In genomic region chr19:4508698-4509097, GRCh38 we compare ENCODE assay signal across 24 cellular contexts. TPM values are rescaled to one million over a fixed set of nuclear protein-coding genes. Genes with fewer than 3 reads are reported as not detected.
DNase-seq lines count a peak whose midpoint lies in the region; ATAC-seq and TF ChIP-seq lines count a peak whose summit lies in the region.
"Had no signal": no experiment of that assay in that cellular context is flagged by ENCODE, and none has a peak within 500 bp of the region (broad histone marks: within the 10 kb centered on the region; RNA-seq: fewer than 3 reads in every experiment).

No MANE protein-coding gene starts in this region.

- H3K9me3 Mint-ChIP-seq in Caco-2 (ENCODE audit: unreplicated experiment) = no peaks in the 10 kb centered on the region
- H3K9me3 Mint-ChIP-seq in activated T-cell treated with anti-CD3 and anti-CD28 coated beads, Interleukin-2, amount 50 U/mL, for 4 hours = no peaks in the 10 kb centered on the region
- H3K9me3 Mint-ChIP-seq: CD8-positive, alpha-beta T cell had no signal

- no peak for ATAC-seq in activated T-cell treated with anti-CD3 and anti-CD28 coated beads, Interleukin-2, amount 50 U/mL, for 4 hours
- no peak for ATAC-seq in HG02763 (IDR thresholded peaks at IDR 0.05; ENCODE audit: unreplicated experiment)
- ATAC-seq: CD8-positive, alpha-beta T cell had no signal

- no peak overlapping the region for H3K4me3 Mint-ChIP-seq in Caco-2 (ENCODE audit: unreplicated experiment)
- no peak overlapping the region for H3K4me3 Mint-ChIP-seq in activated T-cell treated with anti-CD3 and anti-CD28 coated beads, Interleukin-2, amount 50 U/mL, for 4 hours
- H3K4me3 Mint-ChIP-seq: CD8-positive, alpha-beta T cell had no signal

- no peaks in the 10 kb centered on the region for H3K27me3 Mint-ChIP-seq in Caco-2 (ENCODE audit: insufficient read depth, unreplicated experiment)
- no peaks in the 10 kb centered on the region for H3K27me3 Mint-ChIP-seq in activated T-cell treated with anti-CD3 and anti-CD28 coated beads, Interleukin-2, amount 50 U/mL, for 4 hours (ENCODE audit: low read depth)

- no peaks in the 10 kb centered on the region for H3K4me1 ChIP-seq in BE2C
- H3K4me1 ChIP-seq in Caco-2 = no peaks in the 10 kb centered on the region
- peaks cover 7% of the 10 kb centered on the region for H3K4me1 ChIP-seq in rectal smooth muscle tissue (ENCODE audit: control insufficient read depth, insufficient read depth, low read length)

- H3K27me3 ChIP-seq in BE2C (no peaks in the 10 kb centered on the region), Caco-2 (replicated peaks; ENCODE audit: control insufficient read depth, insufficient read depth, low read length) (no peaks in the 10 kb centered on the region), rectal smooth muscle tissue (ENCODE audit: control insufficient read depth, insufficient read depth, low read length) (no peaks in the 10 kb centered on the region)

- WGBS in lower leg skin, 2 donors = 70 to 86% methylated on average over 13 to 15 of the region's 21 CpGs

- H3K27ac ChIP-seq in rectal smooth muscle tissue (ENCODE audit: low read depth, low read length) = peak overlapping the region; percentile 64
- H3K27ac ChIP-seq: C4-2B, RWPE1, SK-N-MC had no signal

- intact Hi-C loops in Caco-2 (cut with micrococcal nuclease; ENCODE audit: unreplicated experiment) = no loop called here
- intact Hi-C loops in lower leg skin (cut with DNase I; ENCODE audit: low total_unique reads) = no loop called here

- H3K36me3 ChIP-seq in BE2C = peaks cover 6% of the 10 kb centered on the region
- no peaks in the 10 kb centered on the region for H3K36me3 ChIP-seq in Caco-2 (ENCODE audit: control insufficient read depth, insufficient read depth, low read length)
- peaks cover 18% of the 10 kb centered on the region for H3K36me3 ChIP-seq in rectal smooth muscle tissue (ENCODE audit: control insufficient read depth, insufficient read depth, low read length)

- H3K27ac Mint-ChIP-seq in Caco-2 (ENCODE audit: unreplicated experiment) = peak overlapping the region; percentile 32
- H3K27ac Mint-ChIP-seq: CD8-positive, alpha-beta T cell had no signal

- no TSS peak for BruUV-seq in Caco-2 (replicated peaks; lab: Mats Ljungman, UMichigan)

- H3K4me1 Mint-ChIP-seq in Caco-2 (ENCODE audit: low read depth, unreplicated experiment) = no peaks in the 10 kb centered on the region
- H3K4me1 Mint-ChIP-seq in activated T-cell treated with anti-CD3 and anti-CD28 coated beads, Interleukin-2, amount 50 U/mL, for 4 hours (ENCODE audit: low read depth) = no peaks in the 10 kb centered on the region

- DNase-seq in BE2C = peak; percentile 55
- DNase-seq in Caco-2 = no peak
- DNase-seq in RPMI7951 (ENCODE audit: low read depth) = peak; percentile 47
- DNase-seq in activated T-cell treated with anti-CD3 and anti-CD28 coated beads, Interleukin-2, amount 50 U/mL, for 4 hours = no peak
- DNase-seq in lower leg skin (ENCODE audit: low spot score in 2 of 2) = no peak
- DNase-seq in EL = no peak
- DNase-seq: DMS 273 treated with DMSO at 0.1 percent for 48 hours, DMS79, KBM-7, MV-4-11, NCI-H2029, NCI-H226, NCI-H524, NCI-H82, SIG-M5 had no signal

- POLR2A ChIA-PET in Caco-2 (lab: Charles Lee) = no interaction called here

- TF ChIP-seq POLR2A in lower leg skin (IDR thresholded peaks at IDR 0.05) = no peak

- H3K9ac ChIP-seq in rectal smooth muscle tissue (ENCODE audit: low read length) = no peak overlapping the region

- H3K4me3 ChIP-seq in BE2C (ENCODE audit: low read depth, low read length) = no peak overlapping the region
- no peak overlapping the region for H3K4me3 ChIP-seq in Caco-2 (ENCODE audit: low read depth, low read length)
- H3K4me3 ChIP-seq in rectal smooth muscle tissue (ENCODE audit: low read length) = no peak overlapping the region
- no peak overlapping the region for H3K4me3 ChIP-seq in lower leg skin (ENCODE audit: low read depth, poor library complexity, severe bottlenecking)
- H3K4me3 ChIP-seq: SK-N-MC had no signal

- CTCF ChIA-PET in Caco-2 (lab: Charles Lee) = interaction anchor here (1.2 kb wide), 1 partner anchor 125 kb away, joined by 3 read pairs; no protein-coding TSS in a partner anchor

- TF ChIP-seq CTCF in BE2C (IDR thresholded peaks at IDR 0.05; ENCODE audit: low read depth, low read length) = no peak
- no peak for TF ChIP-seq CTCF in Caco-2 (IDR thresholded peaks at IDR 0.05; ENCODE audit: insufficient read depth in 1 of 2, low read depth in 1 of 2, low read length in 1 of 2, severe bottlenecking in 1 of 2, unreplicated experiment in 1 of 2)
- no peak for TF ChIP-seq CTCF in lower leg skin (IDR thresholded peaks at IDR 0.05)

- H3K36me3 Mint-ChIP-seq in Caco-2 (ENCODE audit: insufficient read depth, unreplicated experiment) = peaks cover 41% of the 10 kb centered on the region
- peaks cover 3% of the 10 kb centered on the region for H3K36me3 Mint-ChIP-seq in activated T-cell treated with anti-CD3 and anti-CD28 coated beads, Interleukin-2, amount 50 U/mL, for 4 hours (ENCODE audit: insufficient read depth)

- H3K9me3 ChIP-seq in BE2C = no peaks in the 10 kb centered on the region
- H3K9me3 ChIP-seq in Caco-2 = no peaks in the 10 kb centered on the region

RNA-seq across cellular contexts. Expression of gene PLIN4, which starts 9.6 kb away (rescaled TPM):
- 0.15 TPM for polyA plus RNA-seq in BE2C (2012; ENCODE audit: insufficient read depth, insufficient read length, low read depth)
- total RNA-seq in Caco-2 (2022) (0.09 and 0.21 TPM in 2 replicates), lower leg skin (10 to 100 TPM; 10.6 to 55.1 (median 24.2) TPM)
- not detected in 2 replicates for total RNA-seq in RPMI7951 (2014; rRNA removed; shearing (Covaris generic))
- total RNA-seq in activated T-cell treated with anti-CD3 and anti-CD28 coated beads, Interleukin-2, amount 50 U/mL, for 4 hours = under 1 TPM in 1 of 3 donors, not detected in 2; 0.03 TPM

RNA-seq across cellular contexts. Expression of gene PLIN5, which starts 26.3 kb away (rescaled TPM):
- 0.25 TPM for polyA plus RNA-seq in BE2C (2012; ENCODE audit: insufficient read depth, insufficient read length, low read depth)
- total RNA-seq in Caco-2 (2022) = 0.73 and 0.84 TPM in 2 replicates
- total RNA-seq in RPMI7951 (2014; rRNA removed; shearing (Covaris generic)) = not detected in 2 replicates
- total RNA-seq in activated T-cell treated with anti-CD3 and anti-CD28 coated beads, Interleukin-2, amount 50 U/mL, for 4 hours = under 1 TPM in 1 of 3 donors, not detected in 2; 0.10 TPM
- total RNA-seq in lower leg skin = 10 to 100 TPM in 1 of 4 donors, 1 to 10 TPM in 3; 1.0 to 21.2 (median 5.3) TPM
- total RNA-seq: MCF 10A had no signal

RNA-seq across cellular contexts. Expression of gene LRG1, which starts 31.1 kb away (rescaled TPM):
- 0.14 TPM for polyA plus RNA-seq in BE2C (2012; ENCODE audit: insufficient read depth, insufficient read length, low read depth)
- total RNA-seq in Caco-2 (2022) = 0.32 and 0.61 TPM in 2 replicates
- not detected in 2 replicates for total RNA-seq in RPMI7951 (2014; rRNA removed; shearing (Covaris generic))
- under 1 TPM; 0.08 to 0.24 (median 0.15) TPM for total RNA-seq in activated T-cell treated with anti-CD3 and anti-CD28 coated beads, Interleukin-2, amount 50 U/mL, for 4 hours
- total RNA-seq in lower leg skin = 1 to 10 TPM; 1.8 to 9.9 (median 2.7) TPM
- total RNA-seq: A673; CD8-positive, alpha-beta T cell; LHCN-M2 had no signal

RNA-seq across cellular contexts. Expression of gene HDGFL2, which starts 36.6 kb away (rescaled TPM):
- 190 TPM for polyA plus RNA-seq in BE2C (2012; ENCODE audit: insufficient read depth, insufficient read length, low read depth)
- 65.7 and 70.8 TPM in 2 replicates for total RNA-seq in Caco-2 (2022)
- total RNA-seq in RPMI7951 (2014; rRNA removed; shearing (Covaris generic)) = 41.9 and 60.5 TPM in 2 replicates
- 10 to 100 TPM; 38.9 to 41.8 (median 40.7) TPM for total RNA-seq in activated T-cell treated with anti-CD3 and anti-CD28 coated beads, Interleukin-2, amount 50 U/mL, for 4 hours
- total RNA-seq in lower leg skin = 10 to 100 TPM; 20.9 to 36.4 (median 30.1) TPM

RNA-seq across cellular contexts. Expression of gene SEMA6B, which starts 50.8 kb away (rescaled TPM):
- polyA plus RNA-seq in BE2C (2012; ENCODE audit: insufficient read depth, insufficient read length, low read depth) = not detected
- 0.39 and 0.44 TPM in 2 replicates for total RNA-seq in Caco-2 (2022)
- total RNA-seq in RPMI7951 (2014; rRNA removed; shearing (Covaris generic)) = 1.1 TPM in 2 replicates
- total RNA-seq in activated T-cell treated with anti-CD3 and anti-CD28 coated beads, Interleukin-2, amount 50 U/mL, for 4 hours = under 1 TPM; 0.08 to 0.18 (median 0.14) TPM
- 1 to 10 TPM; 3.3 to 6.0 (median 3.6) TPM for total RNA-seq in lower leg skin

Comparison
In these comparisons a context has a peak if more than half of its experiments do, and no peak if none do; other contexts are left out.
1. DNase-seq: peak in BE2C (single experiment) and RPMI7951 (single experiment); none in Caco-2 (0 of 2), activated T-cell treated with anti-CD3 and anti-CD28 coated beads, Interleukin-2, amount 50 U/mL, for 4 hours (single experiment), lower leg skin (0 of 2) and EL (single experiment).